In the genomic region with DNA sequence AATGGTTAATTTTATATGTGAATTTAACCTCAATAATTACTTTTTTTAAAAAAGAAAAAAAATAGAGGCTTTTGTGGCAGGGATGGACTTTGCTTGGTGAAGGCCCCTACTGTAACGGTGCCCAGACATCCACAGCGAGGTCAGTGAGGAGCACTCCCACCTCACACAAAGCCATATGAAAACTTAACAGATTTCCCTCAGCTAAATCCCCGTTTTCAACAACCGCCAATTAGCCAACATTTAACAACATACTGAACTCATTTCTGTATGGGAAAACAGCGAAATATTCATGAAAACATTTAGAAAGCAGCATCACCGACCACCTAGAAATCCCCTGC, we compare ENCODE assay signal across 8 cellular contexts. TPM values are rescaled to one million over a fixed set of nuclear protein-coding genes. Genes with fewer than 3 reads are reported as not detected.
DNase-seq lines count a peak whose midpoint lies in the region; ATAC-seq and TF ChIP-seq lines count a peak whose summit lies in the region.

No MANE protein-coding gene starts in this region.

- H3K4me2 ChIP-seq in PC-3 (ENCODE audit: low read length): peak overlapping the region; percentile 91

- H3K4me1 ChIP-seq in PC-3 (ENCODE audit: insufficient read depth, low read length) (no peaks in the 10 kb centered on the region; the same call in 1 of the 2 replicates), skeletal muscle tissue (ENCODE audit: control insufficient read depth in 3 of 3, insufficient read depth in 3 of 3, low read length in 3 of 3) (peaks cover 17 to 26% (median 18%) of the 10 kb centered on the region in 3 donors)

- POLR2A ChIA-PET in PC-3 (lab: Charles Lee; ENCODE audit: unreplicated experiment): no interaction called here

- in situ Hi-C loops in KBM-7 (cut with MboI; ENCODE audit: low pct_unique_long_range_greater_than_20kb, low sequenced_read_pairs): no loop called here

- TSS peak; percentile 97 for BruUV-seq in PC-3 (replicated peaks; lab: Mats Ljungman, UMichigan)

- peaks cover 23% of the 10 kb centered on the region for H4K20me1 ChIP-seq in PC-3 (ENCODE audit: low read length)

- H3K79me2 ChIP-seq in PC-3 (ENCODE audit: low read length): peaks cover 44% of the 10 kb centered on the region

- TF ChIP-seq CTCF in PC-3 (conservative IDR thresholded peaks at IDR 0.05; ENCODE audit: low read depth, low read length): no peak
- TF ChIP-seq CTCF in foreskin fibroblast (IDR thresholded peaks at IDR 0.05; ENCODE audit: low read depth, low read length): no peak

- H3K27ac ChIP-seq in PC-3 (ENCODE audit: low read length) (peak overlapping the region; percentile 42), skeletal muscle tissue (ENCODE audit: low read depth, low read length) (peak overlapping the region; percentile 97)

- H3F3A ChIP-seq in PC-3 (ENCODE audit: low read length, unreplicated experiment): no peaks in the 10 kb centered on the region

- ATAC-seq in GM18511 (IDR thresholded peaks at IDR 0.05; ENCODE audit: unreplicated experiment): peak; percentile 21
- ATAC-seq in HG02571 (IDR thresholded peaks at IDR 0.05; ENCODE audit: unreplicated experiment): peak; percentile 4
- peak; percentile 4 for ATAC-seq in PC-3

- H2AFZ ChIP-seq in PC-3 (ENCODE audit: low read length): peak overlapping the region; percentile 89

- H3K9me3 ChIP-seq in PC-3 (ENCODE audit: low read length) (no peaks in the 10 kb centered on the region), skeletal muscle tissue (ENCODE audit: control insufficient read depth in 3 of 3, low read length in 3 of 3) (no peaks in the 10 kb centered on the region)

- H3K27me3 ChIP-seq in PC-3 (ENCODE audit: low read length) (no peaks in the 10 kb centered on the region), skeletal muscle tissue (ENCODE audit: control insufficient read depth in 3 of 3, insufficient read depth in 3 of 3, low read length in 3 of 3) (no peaks in the 10 kb centered on the region)

- H3K9ac ChIP-seq in PC-3 (ENCODE audit: low read length) (peak overlapping the region; percentile 99), skeletal muscle tissue (ENCODE audit: low read depth in 1 of 3, low read length in 3 of 3) (peak overlapping the region; percentile 99 to 100 (median 99))

- DNase-seq in PC-3 (no peak), foreskin fibroblast (no peak), dedifferentiated amniotic fluid mesenchymal stem cell (ENCODE audit: extremely low spot score) (no peak), EL (no peak), KBM-7 (no peak)

- intact Hi-C loops in PC-3 (cut with micrococcal nuclease): no loop called here

- H3K4me3 ChIP-seq in PC-3 (ENCODE audit: low read length) (peak overlapping the region; percentile 90), foreskin fibroblast (ENCODE audit: low read depth in 1 of 2, low read length in 2 of 2) (peak overlapping the region; percentile 67 to 87), skeletal muscle tissue (ENCODE audit: low read length in 3 of 3) (peak overlapping the region; percentile 82 to 100 (median 97))

- H3K9me2 ChIP-seq in PC-3 (replicated peaks; ENCODE audit: low read length): no peaks in the 10 kb centered on the region

- H3K36me3 ChIP-seq in PC-3 (ENCODE audit: low read depth, low read length) (no peaks in the 10 kb centered on the region), skeletal muscle tissue (ENCODE audit: control insufficient read depth in 3 of 3, insufficient read depth in 3 of 3, low read length in 3 of 3) (peaks cover 0 to 5% (median 0%) of the 10 kb centered on the region in 3 donors)

- CTCF ChIA-PET in PC-3 (lab: Charles Lee): no interaction called here

RNA-seq across cellular contexts. Expression of a gene that starts 0.6 kb away (rescaled TPM):
- total RNA-seq in PC-3 (2014; rRNA removed) (157 and 181 TPM in 2 replicates), skeletal muscle tissue (150 TPM)
